19 cellular contexts compared by ENCODE assay signal in the genomic region with DNA sequence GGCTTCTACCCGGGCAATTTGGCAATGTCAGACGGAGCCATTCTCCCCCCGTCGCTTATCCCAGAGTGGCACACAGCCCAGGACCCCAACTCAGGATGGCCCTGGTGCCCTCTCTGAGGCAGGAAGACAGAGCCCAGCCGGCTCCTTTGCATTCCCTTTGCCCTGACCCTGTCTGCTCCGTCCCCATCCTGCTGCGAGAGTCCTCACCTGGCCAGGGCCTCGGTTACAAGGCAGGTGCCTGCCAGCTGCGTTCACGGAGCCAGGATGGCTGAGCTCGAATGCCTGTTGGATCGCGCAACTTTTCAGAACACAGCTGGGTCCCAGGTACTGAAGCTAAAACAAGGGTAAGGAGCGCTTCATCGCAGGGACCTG. TPM values are rescaled to one million over a fixed set of nuclear protein-coding genes. Genes with fewer than 3 reads are reported as not detected.
"Had no signal": no experiment of that assay in that cellular context is flagged by ENCODE, and none has a peak within 500 bp of the region (broad histone marks: within the 10 kb centered on the region; RNA-seq: fewer than 3 reads in every experiment).

No MANE protein-coding gene starts in this region.

- H3K4me3 Mint-ChIP-seq: activated CD8-positive, alpha-beta memory T cell treated with anti-CD3 and anti-CD28 coated beads, Interleukin-2, amount 10 ng/mL, durations not matched to agents 7 days and 5 days; activated naive CD8-positive, alpha-beta T cell; activated T-cell treated with anti-CD3 and anti-CD28 coated beads, Interleukin-2, amount 50 U/mL, for 4 hours; memory B cell; nephron had no signal

- H3K4me3 ChIP-seq: left lung, right atrium auricular region, tibial nerve had no signal

- H3K27me3 Mint-ChIP-seq: activated naive CD8-positive, alpha-beta T cell had no signal

- FAIRE-seq: colon, endothelial cell of umbilical vein, small intestine had no signal

- H3K27ac Mint-ChIP-seq: activated CD8-positive, alpha-beta memory T cell treated with anti-CD3 and anti-CD28 coated beads, Interleukin-2, amount 10 ng/mL, durations not matched to agents 7 days and 5 days; activated naive CD8-positive, alpha-beta T cell; memory B cell had no signal

- H3K27ac ChIP-seq: foreskin keratinocyte, left lung, right atrium auricular region, tibial nerve had no signal

- H3K9me3 ChIP-seq: left lung, right atrium auricular region, tibial nerve had no signal

- H3K4me1 Mint-ChIP-seq: activated CD8-positive, alpha-beta memory T cell treated with anti-CD3 and anti-CD28 coated beads, Interleukin-2, amount 10 ng/mL, durations not matched to agents 7 days and 5 days had no signal

- H3K36me3 Mint-ChIP-seq: activated CD8-positive, alpha-beta memory T cell treated with anti-CD3 and anti-CD28 coated beads, Interleukin-2, amount 10 ng/mL, durations not matched to agents 7 days and 5 days; activated naive CD8-positive, alpha-beta T cell; memory B cell had no signal

- DNase-seq: activated CD4-positive, alpha-beta T cell treated with anti-CD3 and anti-CD28 coated beads for 1 hour; activated CD4-positive, alpha-beta T cell treated with anti-CD3 and anti-CD28 coated beads, Interleukin-2, amount 50 U/mL, for 48 hours; activated CD8-positive, alpha-beta memory T cell treated with anti-CD3 and anti-CD28 coated beads, Interleukin-2, amount 10 ng/mL, durations not matched to agents 7 days and 5 days; activated effector memory CD4-positive, alpha-beta T cell treated with anti-CD3 and anti-CD28 coated beads, Interleukin-2, amount 50 U/mL, for 16 hours; activated T-cell treated with anti-CD3 and anti-CD28 coated beads, Interleukin-2, amount 50 U/mL, for 4 hours; effector CD4-positive, alpha-beta T cell; foreskin keratinocyte; islet precursor cell; small intestine; T-helper 2 cell had no signal

- ATAC-seq: activated CD8-positive, alpha-beta memory T cell treated with anti-CD3 and anti-CD28 coated beads, Interleukin-2, amount 10 ng/mL, durations not matched to agents 7 days and 5 days; activated T-cell treated with anti-CD3 and anti-CD28 coated beads, Interleukin-2, amount 50 U/mL, for 4 hours; foreskin keratinocyte; left lung had no signal

- H3K36me3 ChIP-seq: left lung, right atrium auricular region, tibial nerve had no signal

- H3K9me3 Mint-ChIP-seq: activated T-cell treated with anti-CD3 and anti-CD28 coated beads, Interleukin-2, amount 50 U/mL, for 4 hours; memory B cell; nephron had no signal

- H3K27me3 ChIP-seq: right atrium auricular region had no signal

- H3K4me1 ChIP-seq: foreskin keratinocyte, left lung, right atrium auricular region, tibial nerve had no signal

RNA-seq across cellular contexts. Expression of gene LRTM2, which starts 18.6 kb away (rescaled TPM):
- total RNA-seq: activated CD8-positive, alpha-beta memory T cell treated with anti-CD3 and anti-CD28 coated beads, Interleukin-2, amount 10 ng/mL, durations not matched to agents 7 days and 5 days; bronchial epithelial cell; endothelial cell of umbilical vein; foreskin keratinocyte; left lung; right atrium auricular region; tibial nerve had no signal
- polyA plus RNA-seq: endothelial cell of umbilical vein, foreskin keratinocyte had no signal
